ENCODE assay signal across 18 cellular contexts in the genomic region with DNA sequence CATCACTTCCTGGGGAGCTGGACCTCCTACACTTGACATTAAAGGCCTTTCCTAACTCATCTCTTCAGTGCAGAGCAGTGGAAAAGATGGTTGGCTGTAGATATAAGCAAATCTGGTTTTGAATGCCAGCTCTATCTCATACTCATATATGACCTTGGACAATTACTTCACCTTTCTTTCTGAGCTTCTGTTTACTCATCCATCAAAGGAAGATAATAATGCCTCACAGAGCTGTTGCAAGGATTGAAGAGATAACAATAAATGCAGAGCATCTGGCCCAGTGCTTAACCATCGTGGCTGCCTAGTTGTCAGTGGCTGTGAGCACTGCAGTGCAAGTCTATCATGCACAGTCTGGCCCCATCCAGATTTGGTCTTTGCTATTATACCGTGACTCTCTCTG.
"Had no signal": no experiment of that assay in that cellular context is flagged by ENCODE, and none has a peak within 500 bp of the region (broad histone marks: within the 10 kb centered on the region; RNA-seq: fewer than 3 reads in every experiment).

No MANE protein-coding gene starts in this region.

- ATAC-seq: activated CD8-positive, alpha-beta T cell treated with anti-CD3 and anti-CD28 coated beads for 36 hours; activated naive CD4-positive, alpha-beta T cell treated with anti-CD3 and anti-CD28 coated beads, Interleukin-2, amount 50 U/mL, for 72 hours; WTC11 had no signal

- H3K4me1 Mint-ChIP-seq: immature natural killer cell, WTC11 had no signal

- DNase-seq: activated CD4-positive, alpha-beta T cell treated with anti-CD3 and anti-CD28 coated beads for 4 hours; activated CD8-positive, alpha-beta memory T cell treated with anti-CD3 and anti-CD28 coated beads, Interleukin-2, amount 50 U/mL, for 4 hours; activated CD8-positive, alpha-beta T cell treated with anti-CD3 and anti-CD28 coated beads for 36 hours; activated gamma-delta T cell; activated T-cell treated with anti-CD3 and anti-CD28 coated beads, Interleukin-2, amount 50 U/mL, for 48 hours; amniotic stem cell; central memory CD4-positive, alpha-beta T cell; immature natural killer cell; sigmoid colon; stimulated activated CD4-positive, alpha-beta T cell treated with anti-CD3 and anti-CD28 coated beads, Interleukin-2, amount 100 ng/mL, for 24 hours; stomach; testis; upper lobe of left lung had no signal

- H3K4me3 ChIP-seq: coronary artery, sigmoid colon, stomach, testis, upper lobe of left lung had no signal

- H3K4me1 ChIP-seq: sigmoid colon, testis, upper lobe of left lung had no signal

- H3K4me3 Mint-ChIP-seq: activated CD8-positive, alpha-beta T cell treated with anti-CD3 and anti-CD28 coated beads for 36 hours; brain; immature natural killer cell; T-helper 1 cell treated with Interleukin-12 subunit alpha and Interleukin-12 subunit beta and Interleukin-4 antibody, amounts not matched to agents 30 μg/mL and 1 μg/mL, for 36 hours; WTC11 had no signal

- H3K27me3 Mint-ChIP-seq: activated CD8-positive, alpha-beta T cell treated with anti-CD3 and anti-CD28 coated beads for 36 hours; brain had no signal

- H3K9me3 Mint-ChIP-seq: activated CD8-positive, alpha-beta T cell treated with anti-CD3 and anti-CD28 coated beads for 36 hours; activated naive CD4-positive, alpha-beta T cell treated with anti-CD3 and anti-CD28 coated beads, Interleukin-2, amount 50 U/mL, for 72 hours; immature natural killer cell; T-helper 1 cell treated with Interleukin-12 subunit alpha and Interleukin-12 subunit beta and Interleukin-4 antibody, amounts not matched to agents 30 μg/mL and 1 μg/mL, for 36 hours; WTC11 had no signal

- H3K36me3 ChIP-seq: sigmoid colon, stomach, upper lobe of left lung had no signal

- H3K27ac Mint-ChIP-seq: activated CD8-positive, alpha-beta T cell treated with anti-CD3 and anti-CD28 coated beads for 36 hours; activated naive CD4-positive, alpha-beta T cell treated with anti-CD3 and anti-CD28 coated beads, Interleukin-2, amount 50 U/mL, for 72 hours; brain; immature natural killer cell; T-helper 1 cell treated with Interleukin-12 subunit alpha and Interleukin-12 subunit beta and Interleukin-4 antibody, amounts not matched to agents 30 μg/mL and 1 μg/mL, for 36 hours; WTC11 had no signal

- H3K27ac ChIP-seq: sigmoid colon, stomach, testis, upper lobe of left lung had no signal

- H3K27me3 ChIP-seq: sigmoid colon, stomach, testis, upper lobe of left lung had no signal

- H3K36me3 Mint-ChIP-seq: activated naive CD4-positive, alpha-beta T cell treated with anti-CD3 and anti-CD28 coated beads, Interleukin-2, amount 50 U/mL, for 72 hours; brain; immature natural killer cell; WTC11 had no signal

- H3K9me3 ChIP-seq: sigmoid colon, stomach, testis, upper lobe of left lung had no signal
